25 cellular contexts compared by ENCODE assay signal in the genomic region with DNA sequence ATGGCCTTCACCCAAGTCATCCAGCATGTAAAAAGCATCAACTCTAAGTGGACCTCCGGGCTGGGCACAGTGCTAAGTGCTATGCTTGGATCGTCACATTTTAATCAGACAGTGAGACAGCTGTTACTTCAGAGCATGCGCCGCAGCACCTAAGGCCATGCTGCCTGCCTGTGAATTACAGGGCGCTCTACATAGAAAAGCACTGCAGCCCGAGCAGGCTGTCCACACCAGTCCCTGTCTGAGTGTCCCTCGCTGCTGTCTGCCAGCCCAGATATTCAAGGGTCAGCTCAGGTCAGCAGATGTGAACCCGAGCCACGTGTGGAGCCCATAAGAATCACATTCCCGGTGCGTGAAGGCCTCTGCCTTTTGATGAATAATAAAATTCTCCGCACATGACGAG. TPM values are rescaled to one million over a fixed set of nuclear protein-coding genes. Genes with fewer than 3 reads are reported as not detected.
"Had no signal": no experiment of that assay in that cellular context is flagged by ENCODE, and none has a peak within 500 bp of the region (broad histone marks: within the 10 kb centered on the region; RNA-seq: fewer than 3 reads in every experiment).

No MANE protein-coding gene starts in this region.

- H3K27ac ChIP-seq: coronary artery, dorsolateral prefrontal cortex, gastrocnemius medialis, lower lobe of right lung, SK-N-MC, testis, transverse colon had no signal

- H3K4me1 ChIP-seq: gastrocnemius medialis, lower lobe of right lung, testis, transverse colon had no signal

- H3K36me3 ChIP-seq: gastrocnemius medialis, lower lobe of right lung, transverse colon had no signal

- ATAC-seq: activated CD8-positive, alpha-beta T cell treated with anti-CD3 and anti-CD28 coated beads for 36 hours; activated T-cell treated with anti-CD3 and anti-CD28 coated beads, Interleukin-2, amount 50 U/mL, for 4 hours; activated T-helper 17 cell treated with anti-CD3 and anti-CD28 coated beads, Interleukin-2, amount 50 U/mL, for 72 hours; gastrocnemius medialis; lower lobe of right lung; natural killer cell treated with Interleukin-12 subunit alpha and Interleukin-12 subunit beta and Interleukin-15 and Interleukin-18, amount 100 ng/mL, for 72 hours; stimulated activated naive CD8-positive, alpha-beta T cell treated with anti-CD3 and anti-CD28 coated beads, Interleukin-15, Interleukin-2, amounts not matched to agents 100 U/mL and 50 U/mL, for 24 hours; T-helper 17 cell; WTC11 had no signal

- H3K4me3 ChIP-seq: coronary artery, dorsolateral prefrontal cortex, gastrocnemius medialis, lower lobe of right lung, SK-N-MC, testis, transverse colon had no signal

- H3K27me3 ChIP-seq: dorsolateral prefrontal cortex, testis, transverse colon had no signal

- DNase-seq: activated CD4-positive, alpha-beta T cell treated with anti-CD3 and anti-CD28 coated beads for 1 hour; activated CD4-positive, alpha-beta T cell treated with anti-CD3 and anti-CD28 coated beads, Interleukin-2, amount 10 ng/mL, durations not matched to agents 7 days and 5 days; activated CD8-positive, alpha-beta T cell treated with anti-CD3 and anti-CD28 coated beads for 36 hours; activated gamma-delta T cell treated with Interleukin-2 at 50 U/mL for 16 hours; activated T-cell treated with anti-CD3 and anti-CD28 coated beads, Interleukin-2, amount 50 U/mL, for 4 hours; anterior cingulate cortex; dorsolateral prefrontal cortex; effector memory CD4-positive, alpha-beta T cell; gastrocnemius medialis; hypothalamus; immature natural killer cell; lower lobe of right lung; mesenchymal stem cell; stimulated activated CD4-positive, alpha-beta T cell treated with anti-CD3 and anti-CD28 coated beads, Interleukin-2, amount 100 ng/mL, for 48 hours; stimulated activated naive CD8-positive, alpha-beta T cell treated with anti-CD3 and anti-CD28 coated beads, Interleukin-15, Interleukin-2, amounts not matched to agents 100 U/mL and 50 U/mL, for 24 hours; T-helper 17 cell; T1000; testis; transverse colon had no signal

- H3K9me3 ChIP-seq: gastrocnemius medialis, lower lobe of right lung, testis, transverse colon had no signal

RNA-seq across cellular contexts. Expression of a gene that starts 37.1 kb away (rescaled TPM):
- total RNA-seq: activated CD4-positive, alpha-beta T cell treated with anti-CD3 and anti-CD28 coated beads, Interleukin-2, amount 10 ng/mL, durations not matched to agents 7 days and 5 days; activated CD8-positive, alpha-beta T cell treated with anti-CD3 and anti-CD28 coated beads for 36 hours; activated T-cell treated with anti-CD3 and anti-CD28 coated beads, Interleukin-2, amount 50 U/mL, for 4 hours; bronchial epithelial cell; gastrocnemius medialis; natural killer cell treated with Interleukin-12 subunit alpha and Interleukin-12 subunit beta and Interleukin-15 and Interleukin-18, amount 100 ng/mL, for 72 hours had no signal
